Comparison of ENCODE assay signal across 20 cellular contexts in the genomic region with DNA sequence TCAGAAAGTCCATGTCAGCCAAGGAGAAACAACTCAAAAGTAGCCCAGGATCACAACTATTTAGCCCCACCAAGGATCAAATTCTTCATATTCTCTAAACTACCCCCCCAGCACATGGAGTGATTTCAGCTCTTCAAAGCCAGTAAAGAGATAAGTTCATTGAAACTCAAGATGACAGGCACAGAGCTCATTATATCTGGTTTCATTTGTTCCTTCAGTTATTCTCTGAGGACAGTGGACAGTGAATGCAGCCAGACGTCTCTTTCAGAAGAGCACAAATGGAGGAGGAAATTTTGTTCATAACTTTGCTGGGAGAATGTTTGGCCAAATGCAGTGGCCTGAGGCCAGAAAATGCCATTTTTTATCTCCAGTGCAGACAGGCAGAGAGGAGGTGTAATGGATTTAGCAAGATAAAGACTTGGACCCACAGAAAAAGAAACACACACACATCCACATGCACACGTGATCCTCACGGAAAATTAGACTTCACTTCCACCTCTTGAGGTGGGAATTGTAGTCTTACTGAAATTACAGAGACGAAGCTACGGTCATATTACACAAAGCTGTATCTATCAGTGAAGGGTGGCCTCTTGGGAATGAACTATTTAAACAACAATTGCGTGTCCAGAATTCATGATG.
"Had no signal": no experiment of that assay in that cellular context is flagged by ENCODE, and none has a peak within 500 bp of the region (broad histone marks: within the 10 kb centered on the region; RNA-seq: fewer than 3 reads in every experiment).

No MANE protein-coding gene starts in this region.

- H3K9me3 ChIP-seq: prostate gland, right lobe of liver, stomach had no signal

- H3K4me1 ChIP-seq: prostate gland had no signal

- H3K27ac ChIP-seq: cardiac muscle cell, prostate gland, right lobe of liver, SK-N-MC, stomach had no signal

- ATAC-seq: esophagus mucosa; right lobe of liver; stimulated activated effector memory CD8-positive, alpha-beta T cell treated with anti-CD3 and anti-CD28 coated beads, Interleukin-12 subunit alpha, Interleukin-12 subunit beta, amount 100 ng/mL, for 72 hours; T-cell had no signal

- H3K27me3 ChIP-seq: right lobe of liver had no signal

- H3K4me3 Mint-ChIP-seq: activated B cell treated with CpG ODN at 0.5 μM for 24 hours; activated CD4-positive, alpha-beta memory T cell treated with anti-CD3 and anti-CD28 coated beads for 36 hours; activated naive CD8-positive, alpha-beta T cell treated with anti-CD3 and anti-CD28 coated beads for 36 hours; stimulated activated effector memory CD8-positive, alpha-beta T cell treated with anti-CD3 and anti-CD28 coated beads, Interleukin-12 subunit alpha, Interleukin-12 subunit beta, amount 100 ng/mL, for 72 hours; T-cell had no signal

- H3K9me3 Mint-ChIP-seq: activated B cell treated with CpG ODN at 0.5 μM for 24 hours; activated CD4-positive, alpha-beta memory T cell treated with anti-CD3 and anti-CD28 coated beads for 36 hours; activated naive CD8-positive, alpha-beta T cell treated with anti-CD3 and anti-CD28 coated beads for 36 hours; stimulated activated effector memory CD8-positive, alpha-beta T cell treated with anti-CD3 and anti-CD28 coated beads, Interleukin-12 subunit alpha, Interleukin-12 subunit beta, amount 100 ng/mL, for 72 hours; T-cell had no signal

- H3K4me3 ChIP-seq: cardiac muscle cell, lung, prostate gland, right lobe of liver, SK-N-MC, stomach had no signal

- H3K36me3 Mint-ChIP-seq: activated CD4-positive, alpha-beta memory T cell treated with anti-CD3 and anti-CD28 coated beads for 36 hours; activated naive CD8-positive, alpha-beta T cell treated with anti-CD3 and anti-CD28 coated beads for 36 hours; stimulated activated effector memory CD8-positive, alpha-beta T cell treated with anti-CD3 and anti-CD28 coated beads, Interleukin-12 subunit alpha, Interleukin-12 subunit beta, amount 100 ng/mL, for 72 hours; T-cell had no signal

- H3K27ac Mint-ChIP-seq: activated B cell treated with CpG ODN at 0.5 μM for 24 hours; activated CD4-positive, alpha-beta memory T cell treated with anti-CD3 and anti-CD28 coated beads for 36 hours; activated naive CD8-positive, alpha-beta T cell treated with anti-CD3 and anti-CD28 coated beads for 36 hours; stimulated activated effector memory CD8-positive, alpha-beta T cell treated with anti-CD3 and anti-CD28 coated beads, Interleukin-12 subunit alpha, Interleukin-12 subunit beta, amount 100 ng/mL, for 72 hours; T-cell had no signal

- FAIRE-seq: endometrium, small intestine had no signal

- H3K36me3 ChIP-seq: cardiac muscle cell, prostate gland, right lobe of liver, stomach had no signal

- DNase-seq: activated B cell treated with CpG ODN at 0.5 μM for 24 hours; activated CD4-positive, alpha-beta memory T cell treated with anti-CD3 and anti-CD28 coated beads for 36 hours; activated CD4-positive, alpha-beta T cell treated with anti-CD3 and anti-CD28 coated beads for 4 hours; activated naive CD4-positive, alpha-beta T cell; activated naive CD8-positive, alpha-beta T cell treated with anti-CD3 and anti-CD28 coated beads for 36 hours; activated T-cell treated with anti-CD3 and anti-CD28 coated beads for 4 hours; amygdala; right lobe of liver; small intestine; stimulated activated CD4-positive, alpha-beta T cell treated with anti-CD3 and anti-CD28 coated beads, Interleukin-4, amount 100 ng/mL, for 24 hours; stomach; T-cell; T-helper 9 cell had no signal
